In genomic region chr4:86730310-86730709, GRCh38 we compare ENCODE assay signal across 20 cellular contexts.
DNase-seq lines count a peak whose midpoint lies in the region; ATAC-seq lines count a peak whose summit lies in the region.
"Had no signal": no experiment of that assay in that cellular context is flagged by ENCODE, and none has a peak within 500 bp of the region (broad histone marks: within the 10 kb centered on the region; RNA-seq: fewer than 3 reads in every experiment).

No MANE protein-coding gene starts in this region.

- no peak overlapping the region for H3K4me3 ChIP-seq in MG63
- H3K4me3 ChIP-seq: tibial artery had no signal

- no peak overlapping the region for H3K4me3 Mint-ChIP-seq in stimulated activated naive CD8-positive, alpha-beta T cell treated with anti-CD3 and anti-CD28 coated beads, Interleukin-15, amount 100 ng/mL, for 72 hours
- H3K4me3 Mint-ChIP-seq: activated naive CD4-positive, alpha-beta T cell treated with anti-CD3 and anti-CD28 coated beads, Interleukin-2, amount 10 ng/mL, durations not matched to agents 7 days and 5 days; natural killer cell treated with Interleukin-12 subunit alpha and Interleukin-12 subunit beta and Interleukin-15 and Interleukin-18, amount 100 ng/mL, for 72 hours; stimulated activated memory B cell treated with anti-CD40 and anti-IgM and Interleukin-4, amounts not matched to agents 10 μg/mL and 1 μg/mL and 100 μg/mL, for 72 hours had no signal

- peaks cover 0 to 6% of the 10 kb centered on the region in 2 donors for H3K9me3 Mint-ChIP-seq in stimulated activated naive CD8-positive, alpha-beta T cell treated with anti-CD3 and anti-CD28 coated beads, Interleukin-15, amount 100 ng/mL, for 72 hours
- H3K9me3 Mint-ChIP-seq: activated naive CD4-positive, alpha-beta T cell treated with anti-CD3 and anti-CD28 coated beads, Interleukin-2, amount 10 ng/mL, durations not matched to agents 7 days and 5 days had no signal

- in situ Hi-C loops in KBM-7 (cut with MboI; ENCODE audit: low pct_unique_long_range_greater_than_20kb, low sequenced_read_pairs): no loop called here

- DNase-seq in DMS153 treated with DMSO at 0.1 percent for 48 hours (lab: John Stamatoyannopoulos, UW; ENCODE audit: unreplicated experiment) (peak; percentile 7), KBM-7 (peak; percentile 27), iris pigment epithelial cell (ENCODE audit: low read depth) (peak; percentile 32), HT-29 (ENCODE audit: low spot score) (no peak), MG63 (no peak), MV-4-11 (lab: John Stamatoyannopoulos, UW) (no peak)
- DNase-seq in activated effector memory CD4-positive, alpha-beta T cell treated with anti-CD3 and anti-CD28 coated beads, Interleukin-2, amount 50 U/mL, for 16 hours: peak; percentile 63
- DNase-seq in stimulated activated naive CD8-positive, alpha-beta T cell treated with anti-CD3 and anti-CD28 coated beads, Interleukin-15, amount 100 ng/mL, for 72 hours: no peak
- DNase-seq: activated naive CD4-positive, alpha-beta T cell treated with anti-CD3 and anti-CD28 coated beads, Interleukin-2, amount 10 ng/mL, durations not matched to agents 7 days and 5 days; dermis blood vessel endothelial cell; glutamatergic neuron; H7; islet precursor cell; mesenchymal stem cell; NCI-H345; tibial artery had no signal

- H3K27me3 Mint-ChIP-seq in stimulated activated naive CD8-positive, alpha-beta T cell treated with anti-CD3 and anti-CD28 coated beads, Interleukin-15, amount 100 ng/mL, for 72 hours: no peaks in the 10 kb centered on the region
- H3K27me3 Mint-ChIP-seq: activated naive CD4-positive, alpha-beta T cell treated with anti-CD3 and anti-CD28 coated beads, Interleukin-2, amount 10 ng/mL, durations not matched to agents 7 days and 5 days; natural killer cell treated with Interleukin-12 subunit alpha and Interleukin-12 subunit beta and Interleukin-15 and Interleukin-18, amount 100 ng/mL, for 72 hours had no signal

- no peaks in the 10 kb centered on the region for H3K9me3 ChIP-seq in MG63
- H3K9me3 ChIP-seq: tibial artery had no signal

- no peaks in the 10 kb centered on the region for H3K4me1 Mint-ChIP-seq in stimulated activated naive CD8-positive, alpha-beta T cell treated with anti-CD3 and anti-CD28 coated beads, Interleukin-15, amount 100 ng/mL, for 72 hours
- H3K4me1 Mint-ChIP-seq: activated naive CD4-positive, alpha-beta T cell treated with anti-CD3 and anti-CD28 coated beads, Interleukin-2, amount 10 ng/mL, durations not matched to agents 7 days and 5 days; stimulated activated memory B cell treated with anti-CD40 and anti-IgM and Interleukin-4, amounts not matched to agents 10 μg/mL and 1 μg/mL and 100 μg/mL, for 72 hours had no signal

- no peak overlapping the region for H3K27ac Mint-ChIP-seq in stimulated activated naive CD8-positive, alpha-beta T cell treated with anti-CD3 and anti-CD28 coated beads, Interleukin-15, amount 100 ng/mL, for 72 hours
- H3K27ac Mint-ChIP-seq: activated naive CD4-positive, alpha-beta T cell treated with anti-CD3 and anti-CD28 coated beads, Interleukin-2, amount 10 ng/mL, durations not matched to agents 7 days and 5 days; natural killer cell treated with Interleukin-12 subunit alpha and Interleukin-12 subunit beta and Interleukin-15 and Interleukin-18, amount 100 ng/mL, for 72 hours; stimulated activated memory B cell treated with anti-CD40 and anti-IgM and Interleukin-4, amounts not matched to agents 10 μg/mL and 1 μg/mL and 100 μg/mL, for 72 hours had no signal

- no peak for ATAC-seq in stimulated activated naive CD8-positive, alpha-beta T cell treated with anti-CD3 and anti-CD28 coated beads, Interleukin-15, amount 100 ng/mL, for 72 hours
- ATAC-seq: esophagus mucosa; natural killer cell treated with Interleukin-12 subunit alpha and Interleukin-12 subunit beta and Interleukin-15 and Interleukin-18, amount 100 ng/mL, for 72 hours; Right ventricle myocardium inferior; stimulated activated memory B cell treated with anti-CD40 and anti-IgM and Interleukin-4, amounts not matched to agents 10 μg/mL and 1 μg/mL and 100 μg/mL, for 72 hours had no signal

- H3K27me3 ChIP-seq in MG63: no peaks in the 10 kb centered on the region
- H3K27me3 ChIP-seq: tibial artery had no signal

- no peaks in the 10 kb centered on the region for H3K36me3 ChIP-seq in MG63

Comparison
In these comparisons a context has a peak if more than half of its experiments do, and no peak if none do; other contexts are left out.
1. DNase-seq: peak in DMS153 treated with DMSO at 0.1 percent for 48 hours (single experiment), KBM-7 (single experiment), activated effector memory CD4-positive, alpha-beta T cell treated with anti-CD3 and anti-CD28 coated beads, Interleukin-2, amount 50 U/mL, for 16 hours (single experiment) and iris pigment epithelial cell (single experiment); none in HT-29 (single experiment), MG63 (single experiment), stimulated activated naive CD8-positive, alpha-beta T cell treated with anti-CD3 and anti-CD28 coated beads, Interleukin-15, amount 100 ng/mL, for 72 hours (0 of 2) and MV-4-11 (single experiment).